In genomic region chr5:3661755-3662296, GRCh38 we compare ENCODE assay signal across 14 cellular contexts.
"Had no signal": no experiment of that assay in that cellular context is flagged by ENCODE, and none has a peak within 500 bp of the region (broad histone marks: within the 10 kb centered on the region; RNA-seq: fewer than 3 reads in every experiment).

No MANE protein-coding gene starts in this region.

- DNase-seq: activated CD4-positive, alpha-beta T cell treated with anti-CD3 and anti-CD28 coated beads, Interleukin-2, amount 10 ng/mL, durations not matched to agents 24 days and 14 days; activated CD8-positive, alpha-beta T cell treated with anti-CD3 and anti-CD28 coated beads, Interleukin-2, amount 10 ng/mL, durations not matched to agents 7 days and 5 days; activated naive CD4-positive, alpha-beta T cell treated with anti-CD3 and anti-CD28 coated beads for 36 hours; activated T-cell treated with anti-CD3 and anti-CD28 coated beads, Interleukin-2, amount 50 U/mL, for 24 hours; body of pancreas; central memory CD4-positive, alpha-beta T cell; colonic mucosa; hypothalamus; pancreas; stimulated activated naive CD4-positive, alpha-beta T cell; thyroid gland had no signal

- H3K4me3 Mint-ChIP-seq: activated CD4-positive, alpha-beta T cell treated with anti-CD3 and anti-CD28 coated beads, Interleukin-2, amount 10 ng/mL, durations not matched to agents 24 days and 14 days; activated CD8-positive, alpha-beta T cell treated with anti-CD3 and anti-CD28 coated beads, Interleukin-2, amount 10 ng/mL, durations not matched to agents 7 days and 5 days; activated naive CD4-positive, alpha-beta T cell treated with anti-CD3 and anti-CD28 coated beads for 36 hours; activated T-cell treated with anti-CD3 and anti-CD28 coated beads, Interleukin-2, amount 50 U/mL, for 24 hours; neural crest cell had no signal

- H3K27me3 ChIP-seq: body of pancreas, colonic mucosa, pancreas, thyroid gland had no signal

- H3K9me3 Mint-ChIP-seq: activated naive CD4-positive, alpha-beta T cell treated with anti-CD3 and anti-CD28 coated beads for 36 hours; activated T-cell treated with anti-CD3 and anti-CD28 coated beads, Interleukin-2, amount 50 U/mL, for 24 hours; neural crest cell had no signal

- H3K4me3 ChIP-seq: body of pancreas, colonic mucosa, pancreas, thyroid gland had no signal

- H3K36me3 ChIP-seq: colonic mucosa, pancreas, thyroid gland had no signal

- H3K27ac ChIP-seq: body of pancreas, colonic mucosa, pancreas, thyroid gland had no signal

- H3K4me1 Mint-ChIP-seq: activated CD4-positive, alpha-beta T cell treated with anti-CD3 and anti-CD28 coated beads, Interleukin-2, amount 10 ng/mL, durations not matched to agents 24 days and 14 days; neural crest cell had no signal

- H3K9me3 ChIP-seq: body of pancreas, colonic mucosa, pancreas, thyroid gland had no signal

- H3K27ac Mint-ChIP-seq: activated CD4-positive, alpha-beta T cell treated with anti-CD3 and anti-CD28 coated beads, Interleukin-2, amount 10 ng/mL, durations not matched to agents 24 days and 14 days; activated CD8-positive, alpha-beta T cell treated with anti-CD3 and anti-CD28 coated beads, Interleukin-2, amount 10 ng/mL, durations not matched to agents 7 days and 5 days; activated naive CD4-positive, alpha-beta T cell treated with anti-CD3 and anti-CD28 coated beads for 36 hours; activated T-cell treated with anti-CD3 and anti-CD28 coated beads, Interleukin-2, amount 50 U/mL, for 24 hours; activated T-helper 2 cell treated with anti-CD3 and anti-CD28 coated beads, Interferon-gamma antibody, Interleukin-2, Interleukin-4, amounts not matched to agents 10 μg/mL and 5 μg/mL and 100 μg/mL, durations not matched to agents 14 hours and 24 hours and 36 hours had no signal

- H3K4me1 ChIP-seq: body of pancreas, colonic mucosa, pancreas, thyroid gland had no signal

- H3K27me3 Mint-ChIP-seq: activated CD4-positive, alpha-beta T cell treated with anti-CD3 and anti-CD28 coated beads, Interleukin-2, amount 10 ng/mL, durations not matched to agents 24 days and 14 days; activated T-cell treated with anti-CD3 and anti-CD28 coated beads, Interleukin-2, amount 50 U/mL, for 24 hours had no signal

- ATAC-seq: activated CD8-positive, alpha-beta T cell treated with anti-CD3 and anti-CD28 coated beads, Interleukin-2, amount 10 ng/mL, durations not matched to agents 7 days and 5 days; body of pancreas; pancreas; sciatic nerve had no signal
